In the genomic region with DNA sequence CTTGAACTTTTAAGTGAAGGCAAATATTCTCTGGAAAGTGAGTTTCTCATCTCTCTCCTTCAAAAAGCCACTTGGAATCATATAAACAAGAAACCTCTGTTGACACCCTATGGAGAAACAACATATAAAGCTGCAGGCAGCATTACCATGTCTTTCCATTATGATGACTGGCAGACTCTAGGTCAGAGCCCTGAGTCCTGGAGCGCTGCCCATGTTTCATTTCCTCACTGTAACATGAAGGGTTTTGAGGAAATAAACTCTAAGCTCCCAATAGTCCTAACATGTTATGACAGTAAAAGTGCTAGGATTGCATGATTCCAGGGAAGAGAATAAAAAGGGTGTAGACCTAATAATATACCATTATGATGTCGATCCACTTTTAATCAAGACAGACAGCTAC, we compare ENCODE assay signal across 20 cellular contexts.
A peak's percentile ranks its signal among the peaks of the same experiment; 100 is the strongest.
DNase-seq lines count a peak whose midpoint lies in the region; ATAC-seq and TF ChIP-seq lines count a peak whose summit lies in the region.
"Had no signal": no experiment of that assay in that cellular context is flagged by ENCODE, and none has a peak within 500 bp of the region (broad histone marks: within the 10 kb centered on the region; RNA-seq: fewer than 3 reads in every experiment).

No MANE protein-coding gene starts in this region.

- DNase-seq in M059J (ENCODE audit: low read depth): peak; percentile 14
- peak; percentile 60 for DNase-seq in RPMI8226
- DNase-seq in left ventricle myocardium inferior: peak; percentile 19
- DNase-seq in sciatic nerve (ENCODE audit: low spot score): peak; percentile 64
- no peak for DNase-seq in NCI-H2171 (lab: John Stamatoyannopoulos, UW)
- no peak for DNase-seq in SKM-1 (lab: John Stamatoyannopoulos, UW; ENCODE audit: unreplicated experiment)
- DNase-seq in DMS 273 treated with DMSO at 0.1 percent for 48 hours (lab: John Stamatoyannopoulos, UW): no peak
- DNase-seq: BE2C; CD8-positive, alpha-beta T cell; DND-41; GF-D8; GM23248; NCI-H187 treated with DMSO at 0.1 percent for 48 hours; NCI-H510A; NK-92 treated with Interleukin-12 subunit alpha and Interleukin-12 subunit beta, amount 100 ng/mL, for 24 hours; OCI-M1 had no signal

- peak; percentile 53 for ATAC-seq in sciatic nerve
- ATAC-seq: CD8-positive, alpha-beta T cell; HCT116; K562 had no signal

- no peaks in the 10 kb centered on the region for H3K27me3 ChIP-seq in left ventricle myocardium inferior (ENCODE audit: low read depth)
- H3K27me3 ChIP-seq: BE2C had no signal

- no peak overlapping the region for H3K4me3 ChIP-seq in left ventricle myocardium inferior
- H3K4me3 ChIP-seq: GM23248, K562 had no signal

- H3K9me3 ChIP-seq in left ventricle myocardium inferior (replicated peaks): no peaks in the 10 kb centered on the region
- H3K9me3 ChIP-seq: BE2C had no signal

- intact Hi-C loops in left ventricle myocardium inferior (cut with micrococcal nuclease): no loop called here
- intact Hi-C loops in sciatic nerve (cut with DNase I): no loop called here

- no peak for TF ChIP-seq CTCF in left ventricle myocardium inferior (IDR thresholded peaks at IDR 0.05; ENCODE audit: borderline replicate concordance)

- H3K4me1 ChIP-seq in left ventricle myocardium inferior: no peaks in the 10 kb centered on the region
- H3K4me1 ChIP-seq: BE2C had no signal

- no peak overlapping the region for H3K27ac ChIP-seq in left ventricle myocardium inferior (replicated peaks)
- H3K27ac ChIP-seq: GM23248, HL-60, RWPE1 had no signal

- no peaks in the 10 kb centered on the region for H3K36me3 ChIP-seq in left ventricle myocardium inferior
- H3K36me3 ChIP-seq: BE2C had no signal

Comparison
In these comparisons a context has a peak if more than half of its experiments do, and no peak if none do; other contexts are left out.
1. DNase-seq: peak in M059J (single experiment), RPMI8226 (single experiment), left ventricle myocardium inferior (single experiment) and sciatic nerve (single experiment); none in NCI-H2171 (single experiment), SKM-1 (single experiment) and DMS 273 treated with DMSO at 0.1 percent for 48 hours (single experiment).